Comparison of ENCODE assay signal across 8 cellular contexts in the genomic region with DNA sequence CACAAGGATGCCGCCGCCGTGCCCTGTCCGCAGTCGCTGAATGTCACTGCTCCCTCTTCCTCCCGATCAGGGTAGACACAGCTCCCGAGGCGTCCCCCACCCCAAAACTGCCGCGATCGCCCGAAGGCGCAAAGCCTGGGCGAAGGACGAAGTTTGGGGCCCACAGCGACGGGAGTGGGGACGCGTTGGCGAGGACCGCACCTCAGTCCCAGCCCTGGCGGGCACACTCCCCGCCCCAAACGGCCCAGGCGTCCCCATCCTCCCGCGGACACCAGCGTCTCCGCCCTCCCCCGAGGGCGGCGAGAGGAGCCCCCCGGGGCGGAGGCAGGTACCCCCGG. TPM values are rescaled to one million over a fixed set of nuclear protein-coding genes. Genes with fewer than 3 reads are reported as not detected.
DNase-seq lines count a peak whose midpoint lies in the region; ATAC-seq and TF ChIP-seq lines count a peak whose summit lies in the region.

No MANE protein-coding gene starts in this region.

- H3K27me3 ChIP-seq in OCI-LY1 (ENCODE audit: insufficient read depth, low read length) (no peaks in the 10 kb centered on the region), iPS-18a (ENCODE audit: control insufficient read depth, insufficient read depth, low read length) (no peaks in the 10 kb centered on the region), skeletal muscle tissue (ENCODE audit: control insufficient read depth in 3 of 3, insufficient read depth in 3 of 3, low read length in 3 of 3) (no peaks in the 10 kb centered on the region)

- H3F3A ChIP-seq in OCI-LY1 (ENCODE audit: insufficient read depth, low read length): 0 out of 2 replicates have a peak, but pooled peaks cover 6% of the 10 kb centered on the region

- H2AFZ ChIP-seq in OCI-LY1 (ENCODE audit: low read length): no peak overlapping the region

- peak overlapping the region; percentile 90 for H3K4me2 ChIP-seq in OCI-LY1 (ENCODE audit: low read length)

- H4K20me1 ChIP-seq in OCI-LY1 (ENCODE audit: insufficient read depth, low read length): no peaks in the 10 kb centered on the region

- ATAC-seq in GM18498 (IDR thresholded peaks at IDR 0.05; ENCODE audit: unreplicated experiment): peak; percentile 3

- H3K9me3 ChIP-seq in OCI-LY1 (ENCODE audit: low read length): no peaks in the 10 kb centered on the region
- no peaks in the 10 kb centered on the region for H3K9me3 ChIP-seq in iPS-18a (ENCODE audit: control insufficient read depth, low read depth, low read length)
- no peaks in the 10 kb centered on the region for H3K9me3 ChIP-seq in skeletal muscle tissue (ENCODE audit: control insufficient read depth in 3 of 3, low read length in 3 of 3)

- DNase-seq in anterior cingulate cortex (lab: John Stamatoyannopoulos, UW): peak in 43 of 58 donors; percentile 17 to 87 (median 58)
- no peak for DNase-seq in amniotic stem cell (lab: John Stamatoyannopoulos, UW)
- DNase-seq in middle frontal gyrus (ENCODE audit: extremely low spot score, low spot score): no peak
- no peak for DNase-seq in NCI-H187 (lab: John Stamatoyannopoulos, UW)

- peaks cover 36% of the 10 kb centered on the region for H3K4me1 ChIP-seq in OCI-LY1 (ENCODE audit: insufficient read depth, low read length, severe bottlenecking)
- H3K4me1 ChIP-seq in iPS-18a (ENCODE audit: control insufficient read depth, low read depth, low read length): peaks cover 6% of the 10 kb centered on the region
- H3K4me1 ChIP-seq in skeletal muscle tissue (ENCODE audit: control insufficient read depth in 3 of 3, insufficient read depth in 3 of 3, low read length in 3 of 3): peaks cover 29 to 45% (median 33%) of the 10 kb centered on the region in 3 donors

- peak overlapping the region; percentile 89 for H3K9ac ChIP-seq in OCI-LY1 (ENCODE audit: low read length)
- H3K9ac ChIP-seq in iPS-18a (ENCODE audit: low read length): peak overlapping the region; percentile 71
- H3K9ac ChIP-seq in skeletal muscle tissue (ENCODE audit: low read depth in 1 of 3, low read length in 3 of 3): peak overlapping the region; percentile 81 to 92 (median 86)

- TF ChIP-seq CTCF in OCI-LY1 (IDR thresholded peaks at IDR 0.05; ENCODE audit: low read length): no peak

- H3K79me2 ChIP-seq in OCI-LY1 (ENCODE audit: insufficient read depth, low read length): peaks cover 27% of the 10 kb centered on the region

- peaks cover under 1% of the 10 kb centered on the region for H3K36me3 ChIP-seq in OCI-LY1 (ENCODE audit: insufficient read depth, low read length)
- H3K36me3 ChIP-seq in iPS-18a (ENCODE audit: control insufficient read depth, low read depth, low read length): no peaks in the 10 kb centered on the region
- H3K36me3 ChIP-seq in skeletal muscle tissue (ENCODE audit: control insufficient read depth in 3 of 3, insufficient read depth in 3 of 3, low read length in 3 of 3): no peaks in the 10 kb centered on the region

- no peaks in the 10 kb centered on the region for H3K9me2 ChIP-seq in OCI-LY1 (ENCODE audit: low read depth, low read length)

- H3K27ac ChIP-seq in OCI-LY1 (ENCODE audit: low read depth, low read length, poor library complexity, severe bottlenecking): peak overlapping the region; percentile 77
- peak overlapping the region; percentile 31 for H3K27ac ChIP-seq in iPS-18a (ENCODE audit: low read length)
- H3K27ac ChIP-seq in skeletal muscle tissue (ENCODE audit: low read depth, low read length): peak overlapping the region; percentile 62

- H3K4me3 ChIP-seq in OCI-LY1 (ENCODE audit: low read depth, low read length, poor library complexity, severe bottlenecking) (peak overlapping the region; percentile 79), iPS-18a (ENCODE audit: low read length) (peak overlapping the region; percentile 90), skeletal muscle tissue (ENCODE audit: low read length in 3 of 3) (peak overlapping the region; percentile 81 to 95 (median 92))

RNA-seq across cellular contexts. Expression of gene KAT6B, which starts 1.4 kb away (rescaled TPM):
- total RNA-seq in skeletal muscle tissue: 49.6 TPM

Comparison
In these comparisons a context has a peak if more than half of its experiments do, and no peak if none do; other contexts are left out.
1. DNase-seq: peak in anterior cingulate cortex (43 of 58); none in amniotic stem cell (single experiment), middle frontal gyrus (single experiment) and NCI-H187 (0 of 2).
2. Peak in every context shown above with its lines, with median percentiles within 50 percentile points of each other: H3K27ac ChIP-seq, H3K4me3 ChIP-seq and H3K9ac ChIP-seq.